28 cellular contexts compared by ENCODE assay signal in the genomic region with DNA sequence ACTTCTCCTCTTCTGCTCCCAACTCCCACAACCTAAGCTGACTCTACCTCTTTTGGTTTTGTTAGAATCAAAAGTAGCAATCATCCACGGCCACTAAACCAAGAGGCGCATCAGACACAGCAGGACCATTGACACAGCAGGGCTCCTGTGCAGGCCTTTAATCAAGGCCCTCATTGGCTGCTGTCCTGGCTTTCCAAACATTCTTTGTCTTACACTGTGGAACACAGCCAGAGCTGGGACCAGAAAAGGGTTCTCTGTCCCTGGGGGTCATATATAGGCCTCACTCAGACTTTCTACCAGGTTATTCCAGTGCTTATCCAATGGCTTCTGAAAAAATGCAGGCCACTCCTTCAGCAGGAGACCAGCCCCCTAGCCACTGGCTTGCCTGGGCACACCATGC.
"Had no signal": no experiment of that assay in that cellular context is flagged by ENCODE, and none has a peak within 500 bp of the region (broad histone marks: within the 10 kb centered on the region; RNA-seq: fewer than 3 reads in every experiment).

No MANE protein-coding gene starts in this region.

- H3K27me3 ChIP-seq: brain microvascular endothelial cell, esophagus muscularis mucosa, gastroesophageal sphincter had no signal

- H3K27me3 Mint-ChIP-seq: activated CD4-positive, alpha-beta memory T cell treated with anti-CD3 and anti-CD28 coated beads for 36 hours; activated CD4-positive, alpha-beta T cell treated with anti-CD3 and anti-CD28 coated beads for 36 hours; activated CD4-positive, alpha-beta T cell treated with anti-CD3 and anti-CD28 coated beads, Interleukin-2, amount 10 ng/mL, durations not matched to agents 24 days and 14 days; activated naive CD8-positive, alpha-beta T cell; activated T-cell treated with anti-CD3 and anti-CD28 coated beads, Interleukin-2, amount 50 U/mL, for 24 hours; central memory CD8-positive, alpha-beta T cell had no signal

- DNase-seq: activated CD4-positive, alpha-beta memory T cell treated with anti-CD3 and anti-CD28 coated beads for 36 hours; activated CD4-positive, alpha-beta T cell treated with anti-CD3 and anti-CD28 coated beads for 36 hours; activated CD4-positive, alpha-beta T cell treated with anti-CD3 and anti-CD28 coated beads, Interleukin-2, amount 10 ng/mL, durations not matched to agents 24 days and 14 days; activated CD4-positive, CD25-positive, alpha-beta regulatory T cell; activated CD4-positive, CD25-positive, alpha-beta regulatory T cell treated with anti-CD3 and anti-CD28 coated beads, Interleukin-2, amount 50 U/mL, for 72 hours; activated CD8-positive, alpha-beta memory T cell treated with anti-CD3 and anti-CD28 coated beads, Interleukin-2, amount 50 U/mL, for 48 hours; activated effector memory CD4-positive, alpha-beta T cell treated with Interleukin-2 at 50 U/mL for 16 hours; activated gamma-delta T cell treated with Interleukin-2 at 50 U/mL for 16 hours; activated naive CD4-positive, alpha-beta T cell treated with anti-CD3 and anti-CD28 coated beads, Interleukin-2, amount 50 U/mL, for 16 hours; activated naive CD4-positive, alpha-beta T cell treated with Interleukin-2 at 50 U/mL for 16 hours; activated T-cell treated with anti-CD3 and anti-CD28 coated beads for 4 hours; activated T-cell treated with anti-CD3 and anti-CD28 coated beads, Interleukin-2, amount 50 U/mL, for 24 hours; activated T-cell treated with anti-CD3 and anti-CD28 coated beads, Interleukin-2, amount 50 U/mL, for 72 hours; amniotic stem cell; brain microvascular endothelial cell; cortex of kidney; dermis blood vessel endothelial cell; effector CD4-positive, alpha-beta T cell; effector memory CD8-positive, alpha-beta T cell; erythroblast; foreskin melanocyte; T-helper 2 cell had no signal

- H3K9me3 ChIP-seq: esophagus muscularis mucosa, gastroesophageal sphincter had no signal

- H3K4me1 Mint-ChIP-seq: activated CD4-positive, alpha-beta T cell treated with anti-CD3 and anti-CD28 coated beads for 36 hours; activated CD4-positive, alpha-beta T cell treated with anti-CD3 and anti-CD28 coated beads, Interleukin-2, amount 10 ng/mL, durations not matched to agents 24 days and 14 days; central memory CD8-positive, alpha-beta T cell had no signal

- H3K36me3 ChIP-seq: brain microvascular endothelial cell, esophagus muscularis mucosa, gastroesophageal sphincter had no signal

- H3K4me1 ChIP-seq: esophagus muscularis mucosa, gastroesophageal sphincter had no signal

- H3K36me3 Mint-ChIP-seq: activated CD4-positive, alpha-beta memory T cell treated with anti-CD3 and anti-CD28 coated beads for 36 hours; activated naive CD8-positive, alpha-beta T cell had no signal

- H3K4me3 Mint-ChIP-seq: activated CD4-positive, alpha-beta memory T cell treated with anti-CD3 and anti-CD28 coated beads for 36 hours; activated CD4-positive, alpha-beta T cell treated with anti-CD3 and anti-CD28 coated beads for 36 hours; activated CD4-positive, alpha-beta T cell treated with anti-CD3 and anti-CD28 coated beads, Interleukin-2, amount 10 ng/mL, durations not matched to agents 24 days and 14 days; activated naive CD8-positive, alpha-beta T cell; activated T-cell treated with anti-CD3 and anti-CD28 coated beads, Interleukin-2, amount 50 U/mL, for 24 hours; activated T-cell treated with anti-CD3 and anti-CD28 coated beads, Interleukin-2, amount 50 U/mL, for 72 hours; central memory CD8-positive, alpha-beta T cell; effector memory CD8-positive, alpha-beta T cell had no signal

- FAIRE-seq: astrocyte, bronchial epithelial cell had no signal

- H3K27ac Mint-ChIP-seq: activated CD4-positive, alpha-beta memory T cell treated with anti-CD3 and anti-CD28 coated beads for 36 hours; activated CD4-positive, alpha-beta T cell treated with anti-CD3 and anti-CD28 coated beads for 36 hours; activated CD4-positive, alpha-beta T cell treated with anti-CD3 and anti-CD28 coated beads, Interleukin-2, amount 10 ng/mL, durations not matched to agents 24 days and 14 days; activated naive CD8-positive, alpha-beta T cell; activated T-cell treated with anti-CD3 and anti-CD28 coated beads, Interleukin-2, amount 50 U/mL, for 24 hours; activated T-cell treated with anti-CD3 and anti-CD28 coated beads, Interleukin-2, amount 50 U/mL, for 72 hours; effector memory CD8-positive, alpha-beta T cell had no signal

- H3K9me3 Mint-ChIP-seq: activated CD4-positive, alpha-beta memory T cell treated with anti-CD3 and anti-CD28 coated beads for 36 hours; activated CD4-positive, alpha-beta T cell treated with anti-CD3 and anti-CD28 coated beads, Interleukin-2, amount 10 ng/mL, durations not matched to agents 24 days and 14 days; activated T-cell treated with anti-CD3 and anti-CD28 coated beads, Interleukin-2, amount 50 U/mL, for 24 hours had no signal

- H3K4me3 ChIP-seq: esophagus muscularis mucosa, gastroesophageal sphincter had no signal

- H3K27ac ChIP-seq: brain microvascular endothelial cell, esophagus muscularis mucosa, gastroesophageal sphincter had no signal

- ATAC-seq: activated CD4-positive, alpha-beta T cell treated with anti-CD3 and anti-CD28 coated beads for 36 hours; activated T-cell treated with anti-CD3 and anti-CD28 coated beads, Interleukin-2, amount 50 U/mL, for 72 hours; effector memory CD8-positive, alpha-beta T cell; gastroesophageal sphincter had no signal
